In the genomic region with DNA sequence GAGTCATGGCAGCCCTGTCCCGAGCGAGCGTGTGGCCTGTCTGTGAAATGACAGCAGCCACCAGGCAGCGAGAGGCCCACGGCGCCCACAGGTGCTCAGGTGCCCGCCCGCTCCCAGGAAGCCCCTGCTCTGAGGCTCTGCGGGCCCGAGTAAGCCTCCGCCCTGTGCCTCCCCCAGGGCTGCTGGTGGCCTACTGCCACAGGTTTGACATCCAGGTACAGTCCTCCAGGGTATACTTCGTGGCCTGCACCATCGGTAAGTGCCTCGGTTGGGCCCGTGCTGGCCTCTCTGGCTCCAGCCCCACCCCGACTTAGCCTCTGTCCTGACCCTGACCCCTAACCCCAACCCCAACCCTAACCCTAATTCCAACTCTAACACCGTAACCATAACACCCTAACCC, we compare ENCODE assay signal across 20 cellular contexts. TPM values are rescaled to one million over a fixed set of nuclear protein-coding genes. Genes with fewer than 3 reads are reported as not detected.
"Had no signal": no experiment of that assay in that cellular context is flagged by ENCODE, and none has a peak within 500 bp of the region (broad histone marks: within the 10 kb centered on the region; RNA-seq: fewer than 3 reads in every experiment).

No MANE protein-coding gene starts in this region.

- H3K9me3 Mint-ChIP-seq: dendritic cell treated with granulocyte-macrophage colony-stimulating factor and Interleukin-4, amounts not matched to agents 40 ng/mL and 50 ng/mL, for 4 days; effector memory CD8-positive, alpha-beta T cell; naive thymus-derived CD8-positive, alpha-beta T cell; stimulated activated naive CD8-positive, alpha-beta T cell treated with anti-CD3 and anti-CD28 coated beads, Interleukin-15, Interleukin-2, amounts not matched to agents 100 ng/mL and 50 ng/mL, for 24 hours had no signal

- DNase-seq: cerebellar nuclear complex; effector memory CD8-positive, alpha-beta T cell; esophagus squamous epithelium; foreskin fibroblast; left cardiac atrium; naive thymus-derived CD8-positive, alpha-beta T cell; small intestine; stimulated activated CD4-positive, alpha-beta T cell treated with anti-CD3 and anti-CD28 coated beads, Interleukin-12 subunit alpha, Interleukin-12 subunit beta, amount 100 ng/mL, for 4 hours; testis; transverse colon had no signal

- ATAC-seq: effector memory CD8-positive, alpha-beta T cell; gastroesophageal sphincter; left cardiac atrium; naive thymus-derived CD8-positive, alpha-beta T cell had no signal

- H3K27ac Mint-ChIP-seq: dendritic cell treated with granulocyte-macrophage colony-stimulating factor and Interleukin-4, amounts not matched to agents 40 ng/mL and 50 ng/mL, for 4 days; stimulated activated naive CD8-positive, alpha-beta T cell treated with anti-CD3 and anti-CD28 coated beads, Interleukin-15, Interleukin-2, amounts not matched to agents 100 ng/mL and 50 ng/mL, for 24 hours had no signal

- H3K4me3 Mint-ChIP-seq: dendritic cell treated with granulocyte-macrophage colony-stimulating factor and Interleukin-4, amounts not matched to agents 40 ng/mL and 50 ng/mL, for 4 days; effector memory CD8-positive, alpha-beta T cell; naive thymus-derived CD8-positive, alpha-beta T cell; stimulated activated naive CD8-positive, alpha-beta T cell treated with anti-CD3 and anti-CD28 coated beads, Interleukin-15, Interleukin-2, amounts not matched to agents 100 ng/mL and 50 ng/mL, for 24 hours had no signal

- H3K27me3 Mint-ChIP-seq: dendritic cell treated with granulocyte-macrophage colony-stimulating factor and Interleukin-4, amounts not matched to agents 40 ng/mL and 50 ng/mL, for 4 days; effector memory CD8-positive, alpha-beta T cell; naive thymus-derived CD8-positive, alpha-beta T cell; stimulated activated naive CD8-positive, alpha-beta T cell treated with anti-CD3 and anti-CD28 coated beads, Interleukin-15, Interleukin-2, amounts not matched to agents 100 ng/mL and 50 ng/mL, for 24 hours had no signal

RNA-seq across cellular contexts. Expression of gene TMPRSS9, which starts 15.0 kb away (rescaled TPM):
- total RNA-seq: kidney; left cardiac atrium; naive thymus-derived CD8-positive, alpha-beta T cell; posterior vena cava; right atrium auricular region had no signal

RNA-seq across cellular contexts. Expression of gene LINGO3, which starts 37.1 kb away (rescaled TPM):
- total RNA-seq: gastroesophageal sphincter, hepatocyte, left cardiac atrium, mucosa of descending colon, ovary, right atrium auricular region, urinary bladder had no signal
